ENCODE assay signal across 17 cellular contexts in the genomic region with DNA sequence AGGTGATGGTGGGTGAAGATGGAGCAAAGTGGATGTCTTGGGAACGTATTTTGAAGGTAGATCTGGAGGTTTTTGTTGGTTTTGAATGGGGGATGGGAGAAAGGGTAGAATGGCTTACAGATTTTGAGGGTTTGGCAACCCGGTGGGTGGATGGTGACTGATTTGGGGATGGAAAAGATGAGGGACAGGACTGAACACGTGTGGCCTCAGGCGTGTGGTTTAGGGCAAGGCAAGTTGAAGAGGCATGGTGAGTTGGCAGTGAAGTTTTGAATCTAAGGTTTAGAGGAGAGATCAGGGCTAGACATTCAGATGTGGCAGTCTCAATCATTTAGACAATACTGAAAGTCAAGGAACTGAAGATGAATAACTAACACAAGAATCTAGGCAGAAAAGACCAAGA. TPM values are rescaled to one million over a fixed set of nuclear protein-coding genes. Genes with fewer than 3 reads are reported as not detected.
DNase-seq lines count a peak whose midpoint lies in the region; ATAC-seq and TF ChIP-seq lines count a peak whose summit lies in the region.
"Had no signal": no experiment of that assay in that cellular context is flagged by ENCODE, and none has a peak within 500 bp of the region (broad histone marks: within the 10 kb centered on the region; RNA-seq: fewer than 3 reads in every experiment).

No MANE protein-coding gene starts in this region.

- no peak overlapping the region for H3K9ac ChIP-seq in mammary epithelial cell (ENCODE audit: insufficient read depth, low read length)
- H3K9ac ChIP-seq: GM23248 had no signal

- no peak for ATAC-seq in left lobe of liver
- no peak for ATAC-seq in GM21529 (IDR thresholded peaks at IDR 0.05; ENCODE audit: unreplicated experiment)

- H3K4me1 Mint-ChIP-seq in type B pancreatic cell (ENCODE audit: unreplicated experiment), result no peaks in the 10 kb centered on the region

- H3K36me3 Mint-ChIP-seq in type B pancreatic cell, result no peaks in the 10 kb centered on the region

- H3K27ac Mint-ChIP-seq in type B pancreatic cell, result no peak overlapping the region

- H3K4me2 ChIP-seq in mammary epithelial cell (ENCODE audit: insufficient read depth, low read depth, low read length), result peak overlapping the region; percentile 1

- dilution Hi-C loops in mammary epithelial cell (cut with HindIII; ENCODE audit: low sequenced_read_pairs), result no loop called here

- no peak overlapping the region for H3K27ac ChIP-seq in mammary epithelial cell (ENCODE audit: insufficient read depth, low read depth, low read length)
- H3K27ac ChIP-seq in breast epithelium, result no peak overlapping the region
- H3K27ac ChIP-seq: colonic mucosa, GM23248 had no signal

- peaks cover 12% of the 10 kb centered on the region for H3K4me1 ChIP-seq in mammary epithelial cell (ENCODE audit: insufficient read depth, low read length)
- H3K4me1 ChIP-seq in breast epithelium, result peaks cover 3 to 4% of the 10 kb centered on the region in 2 donors
- H3K4me1 ChIP-seq: colonic mucosa had no signal

- DNase-seq in mammary epithelial cell (peak; percentile 68), breast epithelium (ENCODE audit: low spot score in 2 of 2) (no peak), left lobe of liver (ENCODE audit: low spot score) (no peak), type B pancreatic cell (ENCODE audit: extremely low spot score, unreplicated experiment) (no peak), SK-N-DZ (ENCODE audit: low spot score) (no peak)
- peak; percentile 44 for DNase-seq in activated T-helper 9 cell treated with anti-CD3 and anti-CD28 coated beads, Interleukin-2, amount 50 U/mL, for 16 hours (ENCODE audit: low read depth)
- DNase-seq in stimulated activated CD4-positive, alpha-beta T cell treated with anti-CD3 and anti-CD28 coated beads, Interleukin-15, amount 100 ng/mL, for 24 hours, result peak; percentile 85
- DNase-seq: aorta, colonic mucosa, GDM1, GM23248, Kasumi-1, NCI-H146, Right ventricle myocardium superior, T-helper 9 cell had no signal

- intact Hi-C loops in mammary epithelial cell (cut with micrococcal nuclease), result loop anchor here (10.0 kb wide), 1 partner anchor 260 kb away; the partner anchor contains the start of gene SRCAP
- intact Hi-C loops in breast epithelium (cut with DNase I; ENCODE audit: low total_unique reads), result no loop called here

- in situ Hi-C loops in mammary epithelial cell (cut with MboI; ENCODE audit: low sequenced_read_pairs in 2 of 2), result loop anchor here in 1 of 2 donors (10.0 kb wide), 2 partner anchors 60 to 190 kb away; partner anchors contain the start of genes MYL11 and TBC1D10B

- no peaks in the 10 kb centered on the region for H3K9me3 ChIP-seq in mammary epithelial cell (replicated peaks; ENCODE audit: insufficient read depth, low read length)
- H3K9me3 ChIP-seq in breast epithelium, result no peaks in the 10 kb centered on the region
- H3K9me3 ChIP-seq: colonic mucosa had no signal

- no peak overlapping the region for H3K4me3 Mint-ChIP-seq in type B pancreatic cell

- CTCF ChIA-PET in mammary epithelial cell (lab: Charles Lee; ENCODE audit: low non-redundant PET), result no interaction called here

- H3K79me2 ChIP-seq in mammary epithelial cell (ENCODE audit: insufficient read depth, low read length), result no peaks in the 10 kb centered on the region

- 36% methylated on average over 4 of the region's 4 CpGs for WGBS in mammary epithelial cell (ENCODE audit: low coverage, missing lambda C conversion rate)

- no TSS peak for BruUV-seq in mammary epithelial cell (replicated peaks; lab: Mats Ljungman, UMichigan)

- H3K27me3 ChIP-seq in mammary epithelial cell (ENCODE audit: insufficient read depth, low read length), result no peaks in the 10 kb centered on the region
- H3K27me3 ChIP-seq in breast epithelium, result no peaks in the 10 kb centered on the region
- H3K27me3 ChIP-seq: colonic mucosa had no signal

- H2AFZ ChIP-seq in mammary epithelial cell (ENCODE audit: low read depth, low read length), result peak overlapping the region; percentile 6
- H2AFZ ChIP-seq: GM23248 had no signal

- no peaks in the 10 kb centered on the region for H3K9me3 Mint-ChIP-seq in type B pancreatic cell

- H3K4me3 ChIP-seq in mammary epithelial cell (replicated peaks in 1 of 3; ENCODE audit: insufficient read depth in 1 of 3, low read depth in 2 of 3, low read length in 3 of 3) (no peak overlapping the region), breast epithelium (no peak overlapping the region)
- H3K4me3 ChIP-seq: colonic mucosa, GM23248 had no signal

- H3K36me3 ChIP-seq in mammary epithelial cell (ENCODE audit: insufficient read depth, low read length) (no peaks in the 10 kb centered on the region), breast epithelium (no peaks in the 10 kb centered on the region)
- H3K36me3 ChIP-seq: colonic mucosa had no signal

- no peaks in the 10 kb centered on the region for H3K27me3 Mint-ChIP-seq in type B pancreatic cell

- TF ChIP-seq CTCF in mammary epithelial cell (conservative IDR thresholded peaks at IDR 0.05 in 1 of 2, IDR thresholded peaks at IDR 0.05 in 1 of 2; ENCODE audit: extremely low read depth in 1 of 2, insufficient read depth in 1 of 2, low read depth in 1 of 2, low read length in 2 of 2), result no peak
- no peak for TF ChIP-seq CTCF in breast epithelium (IDR thresholded peaks at IDR 0.05)
- no peak for TF ChIP-seq CTCF in type B pancreatic cell (conservative IDR thresholded peaks at IDR 0.05)

- H4K20me1 ChIP-seq in mammary epithelial cell (ENCODE audit: insufficient read depth, low read length), result no peaks in the 10 kb centered on the region

- TF ChIP-seq POLR2A in breast epithelium (IDR thresholded peaks at IDR 0.05), result no peak

RNA-seq across cellular contexts. Expression of gene DCTPP1, which starts 5.0 kb away (rescaled TPM):
- total RNA-seq in mammary epithelial cell, result 10 to 100 TPM; 23.3 to 72.8 TPM
- 111 TPM for polyA plus RNA-seq in mammary epithelial cell
- polyA minus RNA-seq in mammary epithelial cell, result 42.4 TPM
- 10 to 100 TPM; 11.2 to 25.6 (median 20.1) TPM for total RNA-seq in breast epithelium
- total RNA-seq in left lobe of liver, result 11.1 TPM
- total RNA-seq in type B pancreatic cell (ENCODE audit: low replicate concordance), result 41.8 and 62.1 TPM in 2 replicates
- polyA plus RNA-seq in SK-N-DZ (2014; cell fraction: cytosol; rRNA removed), result 128 and 179 TPM in 2 replicates
- polyA plus RNA-seq in SK-N-DZ (2014; cell fraction: nucleus; rRNA removed), result 78.1 and 78.2 TPM in 2 replicates

RNA-seq across cellular contexts. Expression of gene SEPHS2, which starts 10.8 kb away (rescaled TPM):
- total RNA-seq in mammary epithelial cell (10 to 100 TPM; 17.0 to 45.1 TPM), breast epithelium (10 to 100 TPM; 28.8 to 44.5 (median 40.6) TPM), left lobe of liver (199 TPM), type B pancreatic cell (ENCODE audit: low replicate concordance) (58.6 and 84.8 TPM in 2 replicates)
- polyA plus RNA-seq in mammary epithelial cell, result 42.3 TPM
- polyA minus RNA-seq in mammary epithelial cell, result 30.1 TPM
- polyA plus RNA-seq in SK-N-DZ (2014; cell fraction: cytosol; rRNA removed), result 4.0 and 5.0 TPM in 2 replicates
- polyA plus RNA-seq in SK-N-DZ (2014; cell fraction: nucleus; rRNA removed), result 1.1 and 8.8 TPM in 2 replicates

RNA-seq across cellular contexts. Expression of gene ZNF771, which starts 27.4 kb away (rescaled TPM):
- total RNA-seq in mammary epithelial cell, result 1 to 10 TPM; 6.3 to 6.5 TPM
- 3.3 TPM for polyA plus RNA-seq in mammary epithelial cell
- polyA minus RNA-seq in mammary epithelial cell, result not detected
- 10 to 100 TPM; 21.1 to 29.2 (median 22.2) TPM for total RNA-seq in breast epithelium
- total RNA-seq in left lobe of liver, result 13.5 TPM
- total RNA-seq in type B pancreatic cell (ENCODE audit: low replicate concordance), result 4.7 and 15.5 TPM in 2 replicates
- polyA plus RNA-seq in SK-N-DZ (2014; cell fraction: cytosol; rRNA removed), result 27.7 and 40.1 TPM in 2 replicates
- 21.8 and 34.0 TPM in 2 replicates for polyA plus RNA-seq in SK-N-DZ (2014; cell fraction: nucleus; rRNA removed)

RNA-seq across cellular contexts. Expression of gene ITGAL, which starts 37.7 kb away (rescaled TPM):
- total RNA-seq in mammary epithelial cell (not detected), breast epithelium (1 to 10 TPM; 2.3 to 5.7 (median 2.4) TPM), left lobe of liver (11.0 TPM), type B pancreatic cell (ENCODE audit: low replicate concordance) (0.33 and 0.48 TPM in 2 replicates)
- polyA plus RNA-seq in mammary epithelial cell, result not detected
- not detected for polyA minus RNA-seq in mammary epithelial cell
- not detected in 2 replicates for polyA plus RNA-seq in SK-N-DZ (2014; cell fraction: cytosol; rRNA removed)
- polyA plus RNA-seq in SK-N-DZ (2014; cell fraction: nucleus; rRNA removed), result 0.14 TPM in 1 of 2 replicates, not detected in the other
- polyA plus RNA-seq: GM23248, neural cell had no signal

RNA-seq across cellular contexts. Expression of gene ZNF48, which starts 39.6 kb away (rescaled TPM):
- total RNA-seq in mammary epithelial cell, result 10 to 100 TPM in 1 of 2 donors, 1 to 10 TPM in 1; 8.8 to 17.7 TPM
- 4.7 TPM for polyA plus RNA-seq in mammary epithelial cell
- polyA minus RNA-seq in mammary epithelial cell, result 17.0 TPM
- total RNA-seq in breast epithelium, result 1 to 10 TPM; 4.8 to 9.5 (median 6.2) TPM
- total RNA-seq in left lobe of liver, result 5.4 TPM
- total RNA-seq in type B pancreatic cell (ENCODE audit: low replicate concordance), result 14.5 and 21.1 TPM in 2 replicates
- 35.7 and 36.2 TPM in 2 replicates for polyA plus RNA-seq in SK-N-DZ (2014; cell fraction: cytosol; rRNA removed)
- polyA plus RNA-seq in SK-N-DZ (2014; cell fraction: nucleus; rRNA removed), result 28.7 and 38.1 TPM in 2 replicates

Comparison
In these comparisons a context has a peak if more than half of its experiments do, and no peak if none do; other contexts are left out.
1. DNase-seq: peak in mammary epithelial cell (single experiment), activated T-helper 9 cell treated with anti-CD3 and anti-CD28 coated beads, Interleukin-2, amount 50 U/mL, for 16 hours (single experiment) and stimulated activated CD4-positive, alpha-beta T cell treated with anti-CD3 and anti-CD28 coated beads, Interleukin-15, amount 100 ng/mL, for 24 hours (single experiment); none in breast epithelium (0 of 2), left lobe of liver (single experiment), type B pancreatic cell (single experiment) and SK-N-DZ (single experiment).